ENCODE assay signal across 18 cellular contexts in genomic region chr2:18398833-18399232, GRCh38.
DNase-seq lines count a peak whose midpoint lies in the region; TF ChIP-seq lines count a peak whose summit lies in the region.
"Had no signal": no experiment of that assay in that cellular context is flagged by ENCODE, and none has a peak within 500 bp of the region (broad histone marks: within the 10 kb centered on the region; RNA-seq: fewer than 3 reads in every experiment).

No MANE protein-coding gene starts in this region.

- H2AK5ac ChIP-seq in mesenchymal stem cell (ENCODE audit: low read length, severe bottlenecking), result no peak overlapping the region

- CTCF ChIA-PET in CD4-positive, alpha-beta memory T cell (lab: Charles Lee; ENCODE audit: partially characterized antibody), result interaction anchor here (0.8 kb wide), 1 partner anchor 10 kb away, joined by 3 read pairs; no protein-coding TSS in a partner anchor

- no peaks in the 10 kb centered on the region for H3K79me1 ChIP-seq in mesenchymal stem cell (replicated peaks; ENCODE audit: low read length, poor library complexity, severe bottlenecking)

- no peak overlapping the region for H3K4ac ChIP-seq in mesenchymal stem cell (ENCODE audit: low read depth in 1 of 2, low read length in 2 of 2)

- H3K4me3 ChIP-seq in AG10803 (ENCODE audit: low read length) (no peak overlapping the region), fibroblast of mammary gland (ENCODE audit: control insufficient read depth, low read depth, low read length) (no peak overlapping the region), mesenchymal stem cell (ENCODE audit: insufficient read depth in 1 of 2, low read depth in 1 of 2, low read length in 2 of 2) (no peak overlapping the region)
- H3K4me3 ChIP-seq in CD4-positive, alpha-beta memory T cell (ENCODE audit: low read length in 2 of 2), result no peak overlapping the region
- H3K4me3 ChIP-seq: BLaER1 treated with 17β-estradiol and CSF1 and Interleukin-3, amounts not matched to agents 10 nM and 100 nM; SJSA1 had no signal

- H3K23ac ChIP-seq in mesenchymal stem cell (ENCODE audit: low read length in 2 of 2), result no peak overlapping the region

- no peak overlapping the region for H2BK15ac ChIP-seq in mesenchymal stem cell (ENCODE audit: low read depth, poor library complexity, severe bottlenecking)

- H2BK12ac ChIP-seq in mesenchymal stem cell (ENCODE audit: low read length in 2 of 2), result no peak overlapping the region

- H3K36me3 Mint-ChIP-seq in CD4-positive, alpha-beta memory T cell, result no peaks in the 10 kb centered on the region

- no peak overlapping the region for H3K18ac ChIP-seq in mesenchymal stem cell (ENCODE audit: low read depth in 1 of 2, low read length in 2 of 2)

- no peaks in the 10 kb centered on the region for H3K4me1 ChIP-seq in mesenchymal stem cell (ENCODE audit: control insufficient read depth, insufficient read depth, low read depth, low read length)
- no peaks in the 10 kb centered on the region for H3K4me1 ChIP-seq in CD4-positive, alpha-beta memory T cell (ENCODE audit: insufficient read depth, low read length)
- H3K4me1 ChIP-seq: SJSA1 had no signal

- H3K14ac ChIP-seq in mesenchymal stem cell (ENCODE audit: low read length in 2 of 2), result no peak overlapping the region

- no peak overlapping the region for H4K91ac ChIP-seq in mesenchymal stem cell (ENCODE audit: low read length)

- H2BK120ac ChIP-seq in mesenchymal stem cell (ENCODE audit: low read depth, low read length), result no peak overlapping the region

- H4K8ac ChIP-seq in mesenchymal stem cell (ENCODE audit: low read length), result no peak overlapping the region

- no peak overlapping the region for H3K9ac ChIP-seq in mesenchymal stem cell (ENCODE audit: low read length)
- H3K9ac ChIP-seq: BLaER1 treated with 17β-estradiol and CSF1 and Interleukin-3, amounts not matched to agents 10 nM and 100 nM had no signal

- H3K27ac ChIP-seq in mesenchymal stem cell (ENCODE audit: low read length, poor library complexity, severe bottlenecking), result no peak overlapping the region
- H3K27ac ChIP-seq in CD4-positive, alpha-beta memory T cell (ENCODE audit: low read depth, low read length), result no peak overlapping the region
- H3K27ac ChIP-seq: BLaER1 treated with 17β-estradiol and CSF1 and Interleukin-3, amounts not matched to agents 10 nM and 100 nM; RWPE1; SJSA1 had no signal

- H3K27me3 Mint-ChIP-seq in CD4-positive, alpha-beta memory T cell, result peaks cover 1 to 7% of the 10 kb centered on the region in 2 donors

- H3K4me1 Mint-ChIP-seq in CD4-positive, alpha-beta memory T cell, result no peaks in the 10 kb centered on the region

- DNase-seq in AG10803 (ENCODE audit: low read depth) (peak; percentile 83), GM04504 (ENCODE audit: low read depth) (peak; percentile 47), fibroblast of mammary gland (ENCODE audit: low read depth) (peak; percentile 83), mesenchymal stem cell (peak; percentile 22), HPDE6-E6E7 (ENCODE audit: extremely low spot score) (no peak)
- no peak for DNase-seq in effector CD8-positive, alpha-beta T cell (lab: John Stamatoyannopoulos, UW)
- no peak for DNase-seq in CD4-positive, alpha-beta memory T cell
- DNase-seq: DND-41, GDM1, NCI-H1048, NCI-H1436 treated with DMSO at 0.1 percent for 48 hours, NCI-H2081 treated with DMSO at 0.1 percent for 48 hours, NCI-H510A treated with DMSO at 0.1 percent for 48 hours, NCI-H82, PC-3 had no signal

- no peaks in the 10 kb centered on the region for H3K9me3 Mint-ChIP-seq in CD4-positive, alpha-beta memory T cell

- no peak overlapping the region for H2BK5ac ChIP-seq in mesenchymal stem cell (ENCODE audit: low read depth, low read length, poor library complexity, severe bottlenecking)

- no peaks in the 10 kb centered on the region for H3K9me3 ChIP-seq in mesenchymal stem cell (ENCODE audit: control insufficient read depth, low read length)
- H3K9me3 ChIP-seq in CD4-positive, alpha-beta memory T cell (ENCODE audit: control insufficient read depth in 1 of 2, low read length in 2 of 2), result no peaks in the 10 kb centered on the region
- H3K9me3 ChIP-seq: BLaER1 treated with 17β-estradiol and CSF1 and Interleukin-3, amounts not matched to agents 10 nM and 100 nM; SJSA1 had no signal

- no peaks in the 10 kb centered on the region for H3K36me3 ChIP-seq in mesenchymal stem cell (ENCODE audit: control insufficient read depth in 1 of 2, insufficient read depth in 2 of 2, low read depth in 1 of 2, low read length in 2 of 2)
- no peaks in the 10 kb centered on the region for H3K36me3 ChIP-seq in CD4-positive, alpha-beta memory T cell (ENCODE audit: insufficient read depth, low read length)
- H3K36me3 ChIP-seq: BLaER1 treated with 17β-estradiol and CSF1 and Interleukin-3, amounts not matched to agents 10 nM and 100 nM; SJSA1 had no signal

- no peak for TF ChIP-seq CTCF in AG10803 (conservative IDR thresholded peaks at IDR 0.05; ENCODE audit: low read length)
- TF ChIP-seq CTCF in fibroblast of mammary gland (conservative IDR thresholded peaks at IDR 0.05; ENCODE audit: control insufficient read depth, insufficient read depth, low read depth, low read length), result no peak

- POLR2A ChIA-PET in CD4-positive, alpha-beta memory T cell (lab: Charles Lee; ENCODE audit: partially characterized antibody), result no interaction called here

- H2AFZ ChIP-seq in mesenchymal stem cell (ENCODE audit: low read depth, low read length), result no peak overlapping the region

- H3K4me2 ChIP-seq in mesenchymal stem cell (ENCODE audit: low read length, poor library complexity, severe bottlenecking), result no peak overlapping the region
- H3K4me2 ChIP-seq: BLaER1 treated with 17β-estradiol and CSF1 and Interleukin-3, amounts not matched to agents 10 nM and 100 nM had no signal

- intact Hi-C loops in CD4-positive, alpha-beta memory T cell (cut with micrococcal nuclease), result no loop called here

- WGBS in mesenchymal stem cell, result 92% methylated on average over 1 of the region's 1 CpG

- H3K27ac Mint-ChIP-seq in CD4-positive, alpha-beta memory T cell, result no peak overlapping the region

- no peaks in the 10 kb centered on the region for H3K27me3 ChIP-seq in mesenchymal stem cell (ENCODE audit: control insufficient read depth in 1 of 2, insufficient read depth in 1 of 2, low read length in 2 of 2)
- H3K27me3 ChIP-seq in CD4-positive, alpha-beta memory T cell (ENCODE audit: insufficient read depth, low read length), result no peaks in the 10 kb centered on the region
- H3K27me3 ChIP-seq: BLaER1 treated with 17β-estradiol and CSF1 and Interleukin-3, amounts not matched to agents 10 nM and 100 nM; SJSA1 had no signal

- no peak overlapping the region for H3K4me3 Mint-ChIP-seq in CD4-positive, alpha-beta memory T cell

Comparison
In these comparisons a context has a peak if more than half of its experiments do, and no peak if none do; other contexts are left out.
1. DNase-seq: peak in AG10803 (single experiment), GM04504 (single experiment), fibroblast of mammary gland (single experiment) and mesenchymal stem cell (single experiment); none in effector CD8-positive, alpha-beta T cell (single experiment), CD4-positive, alpha-beta memory T cell (0 of 5) and HPDE6-E6E7 (single experiment).